ENCODE assay signal across 8 cellular contexts in genomic region chr1:807066-807465, GRCh38.
A peak's percentile ranks its signal among the peaks of the same experiment; 100 is the strongest.
DNase-seq lines count a peak whose midpoint lies in the region; ATAC-seq and TF ChIP-seq lines count a peak whose summit lies in the region.
"Not testable (repeated sequence)": the region's sequence is repeated elsewhere in the genome, so short reads cannot be mapped to it uniquely, and the experiment has no call there.

No MANE protein-coding gene starts in this region.

- H3K36me3 Mint-ChIP-seq in activated CD8-positive, alpha-beta T cell treated with anti-CD3 and anti-CD28 coated beads for 36 hours (ENCODE audit: low read depth); activated CD8-positive, alpha-beta memory T cell treated with anti-CD3 and anti-CD28 coated beads, Interleukin-2, amount 10 ng/mL, durations not matched to agents 7 days and 5 days; activated naive CD8-positive, alpha-beta T cell treated with anti-CD3 and anti-CD28 coated beads, Interleukin-2, amount 50 U/mL, for 24 hours (ENCODE audit: low read depth): not testable (repeated sequence)

- H3K4me1 ChIP-seq in mucosa of descending colon (ENCODE audit: low read depth) = not testable (repeated sequence)

- not testable (repeated sequence) for TF ChIP-seq CTCF in VCaP (conservative IDR thresholded peaks at IDR 0.05); activated CD8-positive, alpha-beta T cell treated with anti-CD3 and anti-CD28 coated beads for 36 hours (IDR thresholded peaks at IDR 0.05); mucosa of descending colon (IDR thresholded peaks at IDR 0.05)

- H3K27ac Mint-ChIP-seq in activated CD8-positive, alpha-beta T cell treated with anti-CD3 and anti-CD28 coated beads for 36 hours; activated CD8-positive, alpha-beta memory T cell treated with anti-CD3 and anti-CD28 coated beads, Interleukin-2, amount 10 ng/mL, durations not matched to agents 7 days and 5 days; activated naive CD8-positive, alpha-beta T cell treated with anti-CD3 and anti-CD28 coated beads, Interleukin-2, amount 50 U/mL, for 24 hours: not testable (repeated sequence)

- H3K4me3 ChIP-seq in mucosa of descending colon = not testable (repeated sequence)

- CTCF ChIA-PET in activated CD8-positive, alpha-beta T cell treated with anti-CD3 and anti-CD28 coated beads for 36 hours (lab: Charles Lee); activated CD8-positive, alpha-beta memory T cell treated with anti-CD3 and anti-CD28 coated beads, Interleukin-2, amount 10 ng/mL, durations not matched to agents 7 days and 5 days (lab: Charles Lee): not testable (repeated sequence)

- DNase-seq in activated CD8-positive, alpha-beta T cell treated with anti-CD3 and anti-CD28 coated beads for 36 hours; activated CD8-positive, alpha-beta memory T cell treated with anti-CD3 and anti-CD28 coated beads, Interleukin-2, amount 10 ng/mL, durations not matched to agents 7 days and 5 days; activated naive CD8-positive, alpha-beta T cell treated with anti-CD3 and anti-CD28 coated beads, Interleukin-2, amount 50 U/mL, for 24 hours; left ventricle myocardium superior; mucosa of descending colon; stimulated activated naive CD8-positive, alpha-beta T cell treated with anti-CD3 and anti-CD28 coated beads, Interleukin-15, Interleukin-2, amounts not matched to agents 100 U/mL and 50 U/mL, for 24 hours: not testable (repeated sequence)

- not testable (repeated sequence) for H3K27me3 Mint-ChIP-seq in activated CD8-positive, alpha-beta T cell treated with anti-CD3 and anti-CD28 coated beads for 36 hours; activated CD8-positive, alpha-beta memory T cell treated with anti-CD3 and anti-CD28 coated beads, Interleukin-2, amount 10 ng/mL, durations not matched to agents 7 days and 5 days; activated naive CD8-positive, alpha-beta T cell treated with anti-CD3 and anti-CD28 coated beads, Interleukin-2, amount 50 U/mL, for 24 hours

- H3K4me3 Mint-ChIP-seq in activated CD8-positive, alpha-beta T cell treated with anti-CD3 and anti-CD28 coated beads for 36 hours; activated CD8-positive, alpha-beta memory T cell treated with anti-CD3 and anti-CD28 coated beads, Interleukin-2, amount 10 ng/mL, durations not matched to agents 7 days and 5 days; activated naive CD8-positive, alpha-beta T cell treated with anti-CD3 and anti-CD28 coated beads, Interleukin-2, amount 50 U/mL, for 24 hours: not testable (repeated sequence)

- H3K27ac ChIP-seq in VCaP = peak overlapping the region; percentile 56; the same call in 1 of the 2 replicates

- not testable (repeated sequence) for H3K9me3 ChIP-seq in mucosa of descending colon

- ATAC-seq in activated CD8-positive, alpha-beta T cell treated with anti-CD3 and anti-CD28 coated beads for 36 hours = peak; percentile 56
- ATAC-seq in activated CD8-positive, alpha-beta memory T cell treated with anti-CD3 and anti-CD28 coated beads, Interleukin-2, amount 10 ng/mL, durations not matched to agents 7 days and 5 days = peak; percentile 33
- peak; percentile 65 for ATAC-seq in activated naive CD8-positive, alpha-beta T cell treated with anti-CD3 and anti-CD28 coated beads, Interleukin-2, amount 50 U/mL, for 24 hours
- ATAC-seq in esophagus mucosa = peak; percentile 69
- ATAC-seq in left ventricle myocardium superior = peak; percentile 27
- peak; percentile 15 for ATAC-seq in mucosa of descending colon
- ATAC-seq in stimulated activated naive CD8-positive, alpha-beta T cell treated with anti-CD3 and anti-CD28 coated beads, Interleukin-15, Interleukin-2, amounts not matched to agents 100 U/mL and 50 U/mL, for 24 hours = peak; percentile 68

- H3K9me3 Mint-ChIP-seq in activated CD8-positive, alpha-beta T cell treated with anti-CD3 and anti-CD28 coated beads for 36 hours; activated CD8-positive, alpha-beta memory T cell treated with anti-CD3 and anti-CD28 coated beads, Interleukin-2, amount 10 ng/mL, durations not matched to agents 7 days and 5 days (ENCODE audit: low read depth); activated naive CD8-positive, alpha-beta T cell treated with anti-CD3 and anti-CD28 coated beads, Interleukin-2, amount 50 U/mL, for 24 hours: not testable (repeated sequence)

- intact Hi-C loops in activated CD8-positive, alpha-beta T cell treated with anti-CD3 and anti-CD28 coated beads for 36 hours (cut with micrococcal nuclease); left ventricle myocardium superior (cut with micrococcal nuclease); mucosa of descending colon (cut with DNase I, micrococcal nuclease): not testable (repeated sequence)

- H3K36me3 ChIP-seq in mucosa of descending colon (ENCODE audit: low read depth) = not testable (repeated sequence)

- POLR2A ChIA-PET in activated CD8-positive, alpha-beta T cell treated with anti-CD3 and anti-CD28 coated beads for 36 hours (lab: Charles Lee) = not testable (repeated sequence)

- H3K4me1 Mint-ChIP-seq in activated CD8-positive, alpha-beta T cell treated with anti-CD3 and anti-CD28 coated beads for 36 hours (ENCODE audit: low read depth); activated CD8-positive, alpha-beta memory T cell treated with anti-CD3 and anti-CD28 coated beads, Interleukin-2, amount 10 ng/mL, durations not matched to agents 7 days and 5 days; activated naive CD8-positive, alpha-beta T cell treated with anti-CD3 and anti-CD28 coated beads, Interleukin-2, amount 50 U/mL, for 24 hours: not testable (repeated sequence)

Comparison
In these comparisons a context has a peak if more than half of its experiments do, and no peak if none do; other contexts are left out.
1. ATAC-seq: peak in every context shown above with its lines; median percentile 69 in esophagus mucosa; 68 in stimulated activated naive CD8-positive, alpha-beta T cell treated with anti-CD3 and anti-CD28 coated beads, Interleukin-15, Interleukin-2, amounts not matched to agents 100 U/mL and 50 U/mL, for 24 hours; 65 in activated naive CD8-positive, alpha-beta T cell treated with anti-CD3 and anti-CD28 coated beads, Interleukin-2, amount 50 U/mL, for 24 hours; 56 in activated CD8-positive, alpha-beta T cell treated with anti-CD3 and anti-CD28 coated beads for 36 hours; 33 in activated CD8-positive, alpha-beta memory T cell treated with anti-CD3 and anti-CD28 coated beads, Interleukin-2, amount 10 ng/mL, durations not matched to agents 7 days and 5 days; 27 in left ventricle myocardium superior; 15 in mucosa of descending colon.